In genomic region chr1:198543670-198544260, GRCh38 we compare ENCODE assay signal across 10 cellular contexts. TPM values are rescaled to one million over a fixed set of nuclear protein-coding genes. Genes with fewer than 3 reads are reported as not detected.
DNase-seq lines count a peak whose midpoint lies in the region; ATAC-seq lines count a peak whose summit lies in the region.
"Had no signal": no experiment of that assay in that cellular context is flagged by ENCODE, and none has a peak within 500 bp of the region (broad histone marks: within the 10 kb centered on the region; RNA-seq: fewer than 3 reads in every experiment).

No MANE protein-coding gene starts in this region.

- H3K4me3 Mint-ChIP-seq in naive thymus-derived CD8-positive, alpha-beta T cell: peak overlapping the region in 9 of 10 donors; percentile 26 to 79 (median 63)
- no peak overlapping the region for H3K4me3 Mint-ChIP-seq in activated T-helper 1 cell treated with anti-CD3 and anti-CD28 coated beads, Interleukin-12 subunit alpha, Interleukin-12 subunit beta, Interleukin-2, Interleukin-4 antibody, amounts not matched to agents 30 ng/mL and 10 ng/mL and 1 ng/mL, durations not matched to agents 14 hours and 24 hours and 36 hours

- intact Hi-C loops in posterior vena cava (cut with DNase I): no loop called here
- intact Hi-C loops in activated T-helper 1 cell treated with anti-CD3 and anti-CD28 coated beads, Interleukin-12 subunit alpha, Interleukin-12 subunit beta, Interleukin-2, Interleukin-4 antibody, amounts not matched to agents 30 ng/mL and 10 ng/mL and 1 ng/mL, durations not matched to agents 14 hours and 24 hours and 36 hours (cut with micrococcal nuclease): no loop called here

- DNase-seq in NAMALWA (ENCODE audit: low spot score) (peak; percentile 64), posterior vena cava (ENCODE audit: low spot score) (no peak), COLO668 (lab: John Stamatoyannopoulos, UW; ENCODE audit: unreplicated experiment) (no peak)
- no peak for DNase-seq in naive thymus-derived CD8-positive, alpha-beta T cell
- no peak for DNase-seq in activated T-helper 1 cell treated with anti-CD3 and anti-CD28 coated beads, Interleukin-12 subunit alpha, Interleukin-12 subunit beta, Interleukin-2, Interleukin-4 antibody, amounts not matched to agents 30 ng/mL and 10 ng/mL and 1 ng/mL, durations not matched to agents 14 hours and 24 hours and 36 hours (ENCODE audit: low spot score)
- DNase-seq in activated CD4-positive, CD25-positive, alpha-beta regulatory T cell treated with anti-CD3 and anti-CD28 coated beads, Interleukin-2, amount 50 U/mL, for 72 hours: no peak

- peaks cover 0 to 11% (median 10%) of the 10 kb centered on the region in 3 donors for H3K36me3 Mint-ChIP-seq in naive thymus-derived CD8-positive, alpha-beta T cell
- peaks cover 9% of the 10 kb centered on the region for H3K36me3 Mint-ChIP-seq in activated T-helper 1 cell treated with anti-CD3 and anti-CD28 coated beads, Interleukin-12 subunit alpha, Interleukin-12 subunit beta, Interleukin-2, Interleukin-4 antibody, amounts not matched to agents 30 ng/mL and 10 ng/mL and 1 ng/mL, durations not matched to agents 14 hours and 24 hours and 36 hours (ENCODE audit: low read depth)

- H3K27me3 Mint-ChIP-seq in naive thymus-derived CD8-positive, alpha-beta T cell: no peaks in the 10 kb centered on the region
- no peaks in the 10 kb centered on the region for H3K27me3 Mint-ChIP-seq in activated T-helper 1 cell treated with anti-CD3 and anti-CD28 coated beads, Interleukin-12 subunit alpha, Interleukin-12 subunit beta, Interleukin-2, Interleukin-4 antibody, amounts not matched to agents 30 ng/mL and 10 ng/mL and 1 ng/mL, durations not matched to agents 14 hours and 24 hours and 36 hours (ENCODE audit: insufficient read depth)

- peak; percentile 83 for ATAC-seq in GM18870 (IDR thresholded peaks at IDR 0.05; ENCODE audit: unreplicated experiment)
- ATAC-seq in HG02610 (IDR thresholded peaks at IDR 0.05; ENCODE audit: unreplicated experiment): peak; percentile 94
- ATAC-seq in naive thymus-derived CD8-positive, alpha-beta T cell: no peak

- peak overlapping the region in 8 of 10 donors; percentile 2 to 89 (median 75) for H3K27ac Mint-ChIP-seq in naive thymus-derived CD8-positive, alpha-beta T cell
- no peak overlapping the region for H3K27ac Mint-ChIP-seq in activated T-helper 1 cell treated with anti-CD3 and anti-CD28 coated beads, Interleukin-12 subunit alpha, Interleukin-12 subunit beta, Interleukin-2, Interleukin-4 antibody, amounts not matched to agents 30 ng/mL and 10 ng/mL and 1 ng/mL, durations not matched to agents 14 hours and 24 hours and 36 hours

- POLR2A ChIA-PET in naive thymus-derived CD8-positive, alpha-beta T cell (lab: Charles Lee): interaction anchor here (1.0 to 2.2 kb wide), 6 partner anchors 9 to 77 kb away, joined by 3 to 7 read pairs (median 4); no protein-coding TSS in a partner anchor

- H3K9me3 Mint-ChIP-seq in naive thymus-derived CD8-positive, alpha-beta T cell: peaks cover 2 to 14% (median 9%) of the 10 kb centered on the region in 9 donors
- H3K9me3 Mint-ChIP-seq in activated T-helper 1 cell treated with anti-CD3 and anti-CD28 coated beads, Interleukin-12 subunit alpha, Interleukin-12 subunit beta, Interleukin-2, Interleukin-4 antibody, amounts not matched to agents 30 ng/mL and 10 ng/mL and 1 ng/mL, durations not matched to agents 14 hours and 24 hours and 36 hours: peaks cover 13% of the 10 kb centered on the region

- H3K4me1 Mint-ChIP-seq in naive thymus-derived CD8-positive, alpha-beta T cell: peaks cover 22 to 66% (median 49%) of the 10 kb centered on the region in 4 donors
- peaks cover 26% of the 10 kb centered on the region for H3K4me1 Mint-ChIP-seq in activated T-helper 1 cell treated with anti-CD3 and anti-CD28 coated beads, Interleukin-12 subunit alpha, Interleukin-12 subunit beta, Interleukin-2, Interleukin-4 antibody, amounts not matched to agents 30 ng/mL and 10 ng/mL and 1 ng/mL, durations not matched to agents 14 hours and 24 hours and 36 hours (ENCODE audit: low read depth)

RNA-seq across cellular contexts. Expression of gene ATP6V1G3, which starts 3.3 kb away (rescaled TPM):
- not detected for total RNA-seq in naive thymus-derived CD8-positive, alpha-beta T cell
- polyA plus RNA-seq in naive thymus-derived CD8-positive, alpha-beta T cell: not detected
- not detected for total RNA-seq in posterior vena cava
- total RNA-seq in activated T-helper 1 cell treated with anti-CD3 and anti-CD28 coated beads, Interleukin-12 subunit alpha, Interleukin-12 subunit beta, Interleukin-2, Interleukin-4 antibody, amounts not matched to agents 30 ng/mL and 10 ng/mL and 1 ng/mL, durations not matched to agents 14 hours and 24 hours and 36 hours: not detected in 2 replicates
- total RNA-seq: skeletal muscle tissue; T-helper 1 cell treated with Interleukin-12 subunit alpha and Interleukin-12 subunit beta and Interleukin-4 antibody, amounts not matched to agents 30 ng/mL and 1 ng/mL, for 36 hours had no signal

Comparison
In these comparisons a context has a peak if more than half of its experiments do, and no peak if none do; other contexts are left out.
1. ATAC-seq: peak in GM18870 (single experiment) and HG02610 (single experiment); none in naive thymus-derived CD8-positive, alpha-beta T cell (0 of 2).